Comparison of ENCODE assay signal across 1 cellular context in genomic region chr6:125812394-125813231, GRCh38.
TF ChIP-seq lines count a peak whose summit lies in the region.

No MANE protein-coding gene starts in this region.

TF ChIP-seq in SK-N-SH, 30 proteins besides CTCF, POLR2A, EP300 and RAD21 (continued from another document):
- TF ChIP-seq FOSL2 (IDR thresholded peaks at IDR 0.05; ENCODE audit: borderline replicate concordance, low read depth): peak; percentile 74; the same call in 1 of the 2 replicates
- TF ChIP-seq MEF2A (IDR thresholded peaks at IDR 0.05; ENCODE audit: borderline replicate concordance, low read depth): no peak
- no peak for TF ChIP-seq MXI1 (IDR thresholded peaks at IDR 0.05; ENCODE audit: low read depth, low read length)
- no peak for TF ChIP-seq RFX5 (IDR thresholded peaks at IDR 0.05; ENCODE audit: low read length)
- TF ChIP-seq FOXM1 (IDR thresholded peaks at IDR 0.05; ENCODE audit: low read depth): no peak; the same call in 1 of the 2 replicates
- no peak for TF ChIP-seq ELF1 (IDR thresholded peaks at IDR 0.05)
- TF ChIP-seq REST (IDR thresholded peaks at IDR 0.05; ENCODE audit: low read depth, low read length): no peak
- peak; percentile 92 for TF ChIP-seq TCF12 (IDR thresholded peaks at IDR 0.05)
- TF ChIP-seq USF2 (IDR thresholded peaks at IDR 0.05; ENCODE audit: borderline replicate concordance, low read depth, low read length): no peak
